Comparison of ENCODE assay signal across 29 cellular contexts in the genomic region with DNA sequence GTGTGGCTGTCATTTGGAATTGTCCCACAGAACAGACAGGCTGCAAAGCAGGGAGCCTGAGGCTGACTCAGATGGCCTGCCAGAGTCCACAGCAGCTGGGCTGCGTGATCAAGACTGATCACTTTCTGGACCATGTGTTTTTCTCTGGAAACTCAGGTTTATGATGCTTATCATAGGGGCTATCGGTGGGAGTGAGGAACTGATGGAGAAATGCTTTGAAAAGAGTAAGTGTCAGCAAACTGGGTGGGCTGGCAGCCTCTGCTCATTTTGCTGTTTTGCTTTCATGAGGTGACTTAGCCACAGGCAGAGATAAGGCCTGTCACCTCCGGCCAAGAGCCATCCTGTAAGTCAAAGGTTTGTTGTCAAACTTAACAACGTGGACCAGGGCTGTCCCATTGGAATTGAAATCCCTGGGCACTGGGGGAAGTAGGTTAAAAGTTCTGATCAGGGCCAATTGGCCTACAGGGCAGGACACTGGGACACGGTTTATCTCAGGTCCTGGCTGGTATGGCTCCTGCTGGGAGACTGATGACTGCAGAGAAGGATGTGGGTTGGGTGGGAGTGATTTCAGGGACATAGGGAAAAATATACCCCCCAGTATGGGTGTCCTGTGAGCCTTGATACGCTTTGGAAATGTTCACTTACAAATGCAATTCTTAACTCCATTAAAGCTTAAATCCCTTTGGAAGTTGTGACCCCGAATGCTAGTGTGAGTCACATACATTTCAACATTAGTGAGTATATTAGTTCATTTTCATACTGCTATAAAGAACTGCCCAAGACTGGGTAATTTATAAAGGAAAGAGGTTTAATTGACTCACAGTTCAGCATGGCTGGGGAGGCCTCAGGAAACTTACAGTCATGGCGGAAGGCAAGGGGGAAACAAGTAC.
DNase-seq lines count a peak whose midpoint lies in the region; ATAC-seq, FAIRE-seq and TF ChIP-seq lines count a peak whose summit lies in the region.
"Had no signal": no experiment of that assay in that cellular context is flagged by ENCODE, and none has a peak within 500 bp of the region (broad histone marks: within the 10 kb centered on the region; RNA-seq: fewer than 3 reads in every experiment).

No MANE protein-coding gene starts in this region.

- WGBS in small intestine, 3 donors: 67 to 81% (median 69%) methylated on average over 8 of the region's 8 CpGs
- WGBS in trophoblast cell (ENCODE audit: extremely low coverage, insufficient coverage, insufficient read length): no CpG with 5 or more reads among the region's 8 CpGs

- no peak overlapping the region for H3K18ac ChIP-seq in trophoblast cell (ENCODE audit: low read length)

- no peaks in the 10 kb centered on the region for H3K79me2 ChIP-seq in trophoblast cell (ENCODE audit: control insufficient read depth, insufficient read depth, low read length, poor library complexity)

- no peak overlapping the region for H4K12ac ChIP-seq in trophoblast cell (ENCODE audit: low read depth, low read length)

- no peak for TF ChIP-seq CTCF in choroid plexus epithelial cell (conservative IDR thresholded peaks at IDR 0.05; ENCODE audit: low read depth, low read length)
- no peak for TF ChIP-seq CTCF in chondrocyte (IDR thresholded peaks at IDR 0.05)

- H3K9me3 ChIP-seq in small intestine (ENCODE audit: control insufficient read depth, low read depth) (no peaks in the 10 kb centered on the region), trophoblast cell (ENCODE audit: insufficient read depth, low read depth, low read length) (no peaks in the 10 kb centered on the region)
- H3K9me3 ChIP-seq: BLaER1, body of pancreas, gastroesophageal sphincter, spleen, transverse colon had no signal

- H2BK12ac ChIP-seq in trophoblast cell (ENCODE audit: low read length): no peak overlapping the region

- H3K27me3 ChIP-seq in small intestine (ENCODE audit: control insufficient read depth in 2 of 2, insufficient read depth in 2 of 2, low read length in 2 of 2) (no peaks in the 10 kb centered on the region), trophoblast cell (ENCODE audit: insufficient read depth, low read length) (no peaks in the 10 kb centered on the region)
- H3K27me3 ChIP-seq: BLaER1, body of pancreas, gastroesophageal sphincter, spleen, transverse colon had no signal

- no peak overlapping the region for H3K4me2 ChIP-seq in trophoblast cell (ENCODE audit: low read length)
- H3K4me2 ChIP-seq: BLaER1 had no signal

- H3K4me3 ChIP-seq in choroid plexus epithelial cell (ENCODE audit: low read depth, low read length) (no peak overlapping the region), small intestine (ENCODE audit: low read depth in 1 of 2, low read length in 2 of 2) (no peak overlapping the region), trophoblast cell (ENCODE audit: low read depth, low read length) (no peak overlapping the region)
- H3K4me3 ChIP-seq: BLaER1, body of pancreas, gastroesophageal sphincter, left ventricle myocardium inferior, SK-N-MC, spleen, transverse colon had no signal

- H3K14ac ChIP-seq in trophoblast cell (ENCODE audit: low read length): no peak overlapping the region

- H3K23ac ChIP-seq in trophoblast cell (ENCODE audit: low read length): no peak overlapping the region

- no peak overlapping the region for H3K4ac ChIP-seq in trophoblast cell (ENCODE audit: low read depth, low read length)

- no peak overlapping the region for H3K9ac ChIP-seq in trophoblast cell (ENCODE audit: low read length)
- H3K9ac ChIP-seq: BLaER1 had no signal

- H3K4me3 Mint-ChIP-seq in chondrocyte (ENCODE audit: unreplicated experiment): no peak overlapping the region
- H3K4me3 Mint-ChIP-seq: activated naive CD8-positive, alpha-beta T cell treated with anti-CD3 and anti-CD28 coated beads, Interleukin-2, amount 50 U/mL, for 24 hours; immature natural killer cell; natural killer cell had no signal

- H2AFZ ChIP-seq in trophoblast cell (ENCODE audit: insufficient read depth, low read length, poor library complexity): no peak overlapping the region

- no peak overlapping the region for H3K27ac Mint-ChIP-seq in chondrocyte (ENCODE audit: unreplicated experiment)
- H3K27ac Mint-ChIP-seq: activated naive CD8-positive, alpha-beta T cell treated with anti-CD3 and anti-CD28 coated beads, Interleukin-2, amount 50 U/mL, for 24 hours; immature natural killer cell; natural killer cell had no signal

- DNase-seq in LHCN-M2 (ENCODE audit: low read depth): peak; percentile 31
- DNase-seq in choroid plexus epithelial cell (ENCODE audit: low read depth): peak; percentile 44
- peak; percentile 58 for DNase-seq in islet precursor cell
- peak; percentile 34 for DNase-seq in small intestine
- DNase-seq in chondrocyte (ENCODE audit: low spot score): no peak
- no peak for DNase-seq in trophoblast cell
- DNase-seq: activated CD4-positive, alpha-beta T cell treated with anti-CD3 and anti-CD28 coated beads for 4 hours; activated CD8-positive, alpha-beta memory T cell treated with anti-CD3 and anti-CD28 coated beads for 24 hours; activated gamma-delta T cell; activated naive CD8-positive, alpha-beta T cell treated with anti-CD3 and anti-CD28 coated beads, Interleukin-2, amount 50 U/mL, for 24 hours; body of pancreas; DND-41; effector CD4-positive, alpha-beta T cell; hypothalamus; immature natural killer cell; left ventricle myocardium inferior; MV-4-11; natural killer cell; NCI-H1436 treated with DMSO at 0.1 percent for 48 hours; NCI-H748 treated with DMSO at 0.1 percent for 48 hours; spleen; stimulated activated CD4-positive, alpha-beta T cell treated with anti-CD3 and anti-CD28 coated beads, Interleukin-2, amount 100 ng/mL, for 48 hours; transverse colon had no signal

- H2AK5ac ChIP-seq in trophoblast cell (ENCODE audit: low read length): no peak overlapping the region

- peaks cover 4% of the 10 kb centered on the region for H3K4me1 Mint-ChIP-seq in chondrocyte (ENCODE audit: low read depth)
- H3K4me1 Mint-ChIP-seq: activated naive CD8-positive, alpha-beta T cell treated with anti-CD3 and anti-CD28 coated beads, Interleukin-2, amount 50 U/mL, for 24 hours; immature natural killer cell had no signal

- ATAC-seq in HG03175 (IDR thresholded peaks at IDR 0.05; ENCODE audit: unreplicated experiment): no peak
- ATAC-seq: activated naive CD8-positive, alpha-beta T cell treated with anti-CD3 and anti-CD28 coated beads, Interleukin-2, amount 50 U/mL, for 24 hours; body of pancreas; gastroesophageal sphincter; natural killer cell had no signal

- H3K27ac ChIP-seq in small intestine (ENCODE audit: low read depth in 1 of 2, low read length in 1 of 2) (peak overlapping the region in 1 of 2 donors; percentile 25), trophoblast cell (ENCODE audit: low read depth, low read length) (no peak overlapping the region)
- H3K27ac ChIP-seq: BLaER1, body of pancreas, gastroesophageal sphincter, left ventricle myocardium inferior, RWPE1, SK-N-MC, spleen, transverse colon had no signal

- H4K91ac ChIP-seq in trophoblast cell (ENCODE audit: low read depth, low read length): no peak overlapping the region

- H3K36me3 Mint-ChIP-seq in chondrocyte (ENCODE audit: low read depth): no peaks in the 10 kb centered on the region
- H3K36me3 Mint-ChIP-seq: natural killer cell had no signal

- no peaks in the 10 kb centered on the region for H3K9me3 Mint-ChIP-seq in chondrocyte (ENCODE audit: low read depth)
- H3K9me3 Mint-ChIP-seq: activated naive CD8-positive, alpha-beta T cell treated with anti-CD3 and anti-CD28 coated beads, Interleukin-2, amount 50 U/mL, for 24 hours had no signal

- H3K4me1 ChIP-seq in small intestine (ENCODE audit: control insufficient read depth in 2 of 2, insufficient read depth in 1 of 2, low read depth in 1 of 2, low read length in 1 of 2): peaks cover 2% of the 10 kb centered on the region in 2 donors
- peaks cover 0 to 4% of the 10 kb centered on the region in 2 experiments for H3K4me1 ChIP-seq in trophoblast cell (ENCODE audit: control insufficient read depth in 1 of 2, insufficient read depth in 2 of 2, low read length in 2 of 2)
- H3K4me1 ChIP-seq: body of pancreas, gastroesophageal sphincter, spleen had no signal

- no peak overlapping the region for H2BK5ac ChIP-seq in trophoblast cell (ENCODE audit: low read depth, low read length, poor library complexity)

- FAIRE-seq in small intestine (lab: Jason Lieb, UNC): no peak
- FAIRE-seq: colon had no signal

- H3K79me1 ChIP-seq in trophoblast cell (ENCODE audit: low read length): no peaks in the 10 kb centered on the region

- no peak overlapping the region for H4K8ac ChIP-seq in trophoblast cell (ENCODE audit: low read depth, low read length)

- no peak overlapping the region for H2BK120ac ChIP-seq in trophoblast cell (ENCODE audit: insufficient read depth, low read length, poor library complexity)

- no peaks in the 10 kb centered on the region for H3K27me3 Mint-ChIP-seq in chondrocyte (ENCODE audit: low read depth)
- H3K27me3 Mint-ChIP-seq: activated naive CD8-positive, alpha-beta T cell treated with anti-CD3 and anti-CD28 coated beads, Interleukin-2, amount 50 U/mL, for 24 hours had no signal

- no peaks in the 10 kb centered on the region for H3K36me3 ChIP-seq in small intestine (ENCODE audit: control insufficient read depth in 2 of 2, insufficient read depth in 2 of 2, low read length in 2 of 2)
- no peaks in the 10 kb centered on the region for H3K36me3 ChIP-seq in trophoblast cell (ENCODE audit: control insufficient read depth in 1 of 2, insufficient read depth in 2 of 2, low read length in 2 of 2)
- H3K36me3 ChIP-seq: BLaER1, gastroesophageal sphincter, left ventricle myocardium inferior, spleen, transverse colon had no signal

Comparison
In these comparisons a context has a peak if more than half of its experiments do, and no peak if none do; other contexts are left out.
1. DNase-seq: peak in LHCN-M2 (single experiment), choroid plexus epithelial cell (single experiment), islet precursor cell (single experiment) and small intestine (single experiment); none in chondrocyte (single experiment) and trophoblast cell (0 of 2).